Comparison of ENCODE assay signal across 22 cellular contexts in the genomic region with DNA sequence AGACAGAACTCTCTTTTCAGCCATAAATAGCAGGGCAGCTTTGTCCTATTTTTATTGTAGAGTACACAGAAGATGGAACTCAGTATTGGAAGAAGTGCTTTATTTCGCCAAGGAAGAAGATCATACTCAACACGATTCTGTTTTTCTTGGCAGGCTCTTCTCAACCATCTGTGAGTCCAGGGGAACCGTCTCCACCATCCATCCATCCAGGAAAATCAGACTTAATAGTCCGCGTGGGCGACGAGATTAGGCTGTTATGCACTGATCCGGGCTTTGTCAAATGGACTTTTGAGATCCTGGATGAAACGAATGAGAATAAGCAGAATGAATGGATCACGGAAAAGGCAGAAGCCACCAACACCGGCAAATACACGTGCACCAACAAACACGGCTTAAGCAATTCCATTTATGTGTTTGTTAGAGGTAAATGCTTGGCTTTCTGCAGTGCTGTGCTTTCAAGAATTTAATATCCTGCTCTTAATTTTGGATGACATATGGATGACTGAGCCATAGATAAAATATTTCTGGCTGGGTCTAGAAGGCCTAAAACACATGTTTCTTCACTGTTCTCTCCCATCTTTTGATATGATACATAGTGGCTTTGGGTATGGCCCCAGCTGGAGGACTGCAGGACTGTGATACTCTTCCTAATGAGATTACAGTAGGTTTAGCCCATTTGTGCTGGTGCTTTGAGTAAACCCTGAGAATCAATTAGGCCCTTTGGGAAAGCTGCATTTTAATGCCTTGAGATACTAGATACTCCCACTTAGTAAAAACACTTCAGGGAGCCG.
"Had no signal": no experiment of that assay in that cellular context is flagged by ENCODE, and none has a peak within 500 bp of the region (broad histone marks: within the 10 kb centered on the region; RNA-seq: fewer than 3 reads in every experiment).

No MANE protein-coding gene starts in this region.

- FAIRE-seq: astrocyte had no signal

- H3K27me3 ChIP-seq: colonic mucosa, dorsolateral prefrontal cortex, esophagus squamous epithelium, left lung, thyroid gland had no signal

- DNase-seq: activated CD4-positive, alpha-beta memory T cell treated with anti-CD3 and anti-CD28 coated beads for 36 hours; activated CD4-positive, alpha-beta T cell treated with anti-CD3 and anti-CD28 coated beads for 48 hours; activated naive CD4-positive, alpha-beta T cell treated with Interleukin-2 at 50 U/mL for 16 hours; activated naive CD8-positive, alpha-beta T cell treated with anti-CD3 and anti-CD28 coated beads for 36 hours; activated T-cell treated with anti-CD3 and anti-CD28 coated beads, Interleukin-2, amount 50 U/mL, for 48 hours; colonic mucosa; dorsolateral prefrontal cortex; esophagus squamous epithelium; foreskin fibroblast; hippocampal formation; kidney glomerular epithelial cell; left lung; midbrain; natural killer cell; stimulated activated CD4-positive, alpha-beta T cell treated with anti-CD3 and anti-CD28 coated beads, Interleukin-12 subunit alpha, Interleukin-12 subunit beta, amount 100 ng/mL, for 4 hours; stimulated activated CD4-positive, alpha-beta T cell treated with anti-CD3 and anti-CD28 coated beads, Interleukin-4, amount 100 ng/mL, for 4 hours; stimulated activated naive CD8-positive, alpha-beta T cell treated with anti-CD3 and anti-CD28 coated beads, Interleukin-15, Interleukin-2, amounts not matched to agents 100 U/mL and 50 U/mL, for 24 hours; substantia nigra; T-helper 17 cell; thyroid gland had no signal

- H3K4me1 Mint-ChIP-seq: activated naive CD8-positive, alpha-beta T cell treated with anti-CD3 and anti-CD28 coated beads for 36 hours; natural killer cell had no signal

- H3K27me3 Mint-ChIP-seq: progenitor cell of endocrine pancreas had no signal

- H3K36me3 Mint-ChIP-seq: activated CD4-positive, alpha-beta memory T cell treated with anti-CD3 and anti-CD28 coated beads for 36 hours; activated naive CD8-positive, alpha-beta T cell treated with anti-CD3 and anti-CD28 coated beads for 36 hours; natural killer cell had no signal

- H3K4me3 ChIP-seq: colonic mucosa, dorsolateral prefrontal cortex, esophagus squamous epithelium, left lung, thyroid gland had no signal

- ATAC-seq: left lung; natural killer cell; stimulated activated naive CD8-positive, alpha-beta T cell treated with anti-CD3 and anti-CD28 coated beads, Interleukin-15, Interleukin-2, amounts not matched to agents 100 U/mL and 50 U/mL, for 24 hours; T-helper 17 cell had no signal

- H3K36me3 ChIP-seq: colonic mucosa, esophagus squamous epithelium, left lung, thyroid gland had no signal

- H3K4me3 Mint-ChIP-seq: activated CD4-positive, alpha-beta memory T cell treated with anti-CD3 and anti-CD28 coated beads for 36 hours; activated naive CD8-positive, alpha-beta T cell treated with anti-CD3 and anti-CD28 coated beads for 36 hours; natural killer cell; T-helper 17 cell had no signal

- H3K4me1 ChIP-seq: colonic mucosa, esophagus squamous epithelium, left lung, thyroid gland had no signal

- H3K9me3 Mint-ChIP-seq: activated CD4-positive, alpha-beta memory T cell treated with anti-CD3 and anti-CD28 coated beads for 36 hours; activated naive CD8-positive, alpha-beta T cell treated with anti-CD3 and anti-CD28 coated beads for 36 hours; natural killer cell had no signal

- H3K27ac Mint-ChIP-seq: activated CD4-positive, alpha-beta memory T cell treated with anti-CD3 and anti-CD28 coated beads for 36 hours; activated naive CD8-positive, alpha-beta T cell treated with anti-CD3 and anti-CD28 coated beads for 36 hours; natural killer cell; progenitor cell of endocrine pancreas; T-helper 17 cell had no signal

- H3K9me3 ChIP-seq: colonic mucosa, esophagus squamous epithelium, left lung, thyroid gland had no signal

- H3K27ac ChIP-seq: colonic mucosa, esophagus squamous epithelium, left lung, thyroid gland had no signal
